In the genomic region with DNA sequence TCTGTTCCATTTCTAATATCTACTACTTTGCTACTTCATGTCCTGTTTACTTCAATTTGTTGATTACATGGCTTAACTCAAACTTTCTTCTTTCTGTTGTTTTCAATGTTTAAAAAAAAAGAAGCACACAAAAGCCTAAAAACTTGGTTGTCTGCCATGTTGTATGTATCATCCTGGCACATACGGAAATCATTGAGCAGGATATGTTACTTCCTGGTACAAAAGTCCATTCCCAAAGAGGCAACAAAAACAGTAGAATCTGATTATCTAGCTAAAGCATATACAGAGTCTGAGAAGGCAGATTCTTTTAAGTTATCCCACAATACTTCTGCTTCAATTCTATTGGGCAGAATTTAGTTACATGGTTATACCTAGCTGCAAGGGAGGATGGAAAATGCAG, we compare ENCODE assay signal across 16 cellular contexts. TPM values are rescaled to one million over a fixed set of nuclear protein-coding genes. Genes with fewer than 3 reads are reported as not detected.
DNase-seq lines count a peak whose midpoint lies in the region; ATAC-seq and TF ChIP-seq lines count a peak whose summit lies in the region.
"Had no signal": no experiment of that assay in that cellular context is flagged by ENCODE, and none has a peak within 500 bp of the region (broad histone marks: within the 10 kb centered on the region; RNA-seq: fewer than 3 reads in every experiment).

No MANE protein-coding gene starts in this region.

- H3K27me3 Mint-ChIP-seq in activated T-cell treated with anti-CD3 and anti-CD28 coated beads, Interleukin-2, amount 50 U/mL, for 4 hours (ENCODE audit: low read depth) = peaks cover 22% of the 10 kb centered on the region

- H3K4me3 ChIP-seq in cardiac fibroblast (replicated peaks in 1 of 2; ENCODE audit: low read depth in 2 of 2, low read length in 2 of 2) (no peak overlapping the region), fibroblast of the aortic adventitia (ENCODE audit: low read depth, low read length) (no peak overlapping the region), mucosa of descending colon (no peak overlapping the region), coronary artery (no peak overlapping the region)
- H3K4me3 ChIP-seq: PC-9 had no signal

- no peak overlapping the region for H3K4me3 Mint-ChIP-seq in activated T-cell treated with anti-CD3 and anti-CD28 coated beads, Interleukin-2, amount 50 U/mL, for 4 hours
- H3K4me3 Mint-ChIP-seq: CD14-positive monocyte, H9 had no signal

- intact Hi-C loops in mucosa of descending colon (cut with DNase I, micrococcal nuclease) = no loop called here

- TF ChIP-seq CTCF in cardiac fibroblast (IDR thresholded peaks at IDR 0.05; ENCODE audit: low read depth, low read length) (no peak), fibroblast of the aortic adventitia (IDR thresholded peaks at IDR 0.05; ENCODE audit: insufficient read depth, low read length) (no peak), mucosa of descending colon (IDR thresholded peaks at IDR 0.05) (no peak), coronary artery (IDR thresholded peaks at IDR 0.05) (no peak)

- no peaks in the 10 kb centered on the region for H3K36me3 Mint-ChIP-seq in activated T-cell treated with anti-CD3 and anti-CD28 coated beads, Interleukin-2, amount 50 U/mL, for 4 hours (ENCODE audit: insufficient read depth)
- H3K36me3 Mint-ChIP-seq: CD14-positive monocyte had no signal

- no peak overlapping the region for H3K27ac ChIP-seq in coronary artery
- H3K27ac ChIP-seq: PC-9 had no signal

- no peaks in the 10 kb centered on the region for H3K36me3 ChIP-seq in mucosa of descending colon (ENCODE audit: low read depth)

- no peaks in the 10 kb centered on the region for H3K9me3 Mint-ChIP-seq in activated T-cell treated with anti-CD3 and anti-CD28 coated beads, Interleukin-2, amount 50 U/mL, for 4 hours
- H3K9me3 Mint-ChIP-seq: CD14-positive monocyte, H9 had no signal

- H3K9me3 ChIP-seq in mucosa of descending colon = no peaks in the 10 kb centered on the region

- DNase-seq in EH (ENCODE audit: low read depth) (peak; percentile 41), cardiac fibroblast (ENCODE audit: low read depth in 2 of 2) (peak; percentile 62 to 72), fibroblast of the aortic adventitia (ENCODE audit: low read depth) (peak; percentile 69), mucosa of descending colon (no peak), SIG-M5 treated with dmso at 0.1 percent for 504 hours (lab: John Stamatoyannopoulos, UW; ENCODE audit: unreplicated experiment) (no peak), coronary artery (ENCODE audit: low spot score) (no peak)
- DNase-seq in activated T-cell treated with anti-CD3 and anti-CD28 coated beads, Interleukin-2, amount 50 U/mL, for 4 hours = no peak
- DNase-seq: COR-L47, DMS153, H9, NCI-H1694, NCI-H345, NCI-H748 treated with DMSO at 0.1 percent for 48 hours, PC-9 had no signal

- ATAC-seq in mucosa of descending colon (peak; percentile 89), HG03439 (IDR thresholded peaks at IDR 0.05; ENCODE audit: unreplicated experiment) (no peak)
- no peak for ATAC-seq in activated T-cell treated with anti-CD3 and anti-CD28 coated beads, Interleukin-2, amount 50 U/mL, for 4 hours

- H3K4me1 ChIP-seq in mucosa of descending colon (ENCODE audit: low read depth) = peaks cover 6% of the 10 kb centered on the region

- peaks cover 6% of the 10 kb centered on the region for H3K4me1 Mint-ChIP-seq in activated T-cell treated with anti-CD3 and anti-CD28 coated beads, Interleukin-2, amount 50 U/mL, for 4 hours (ENCODE audit: low read depth)

RNA-seq across cellular contexts. Expression of gene COL12A1, which starts 14.5 kb away (rescaled TPM):
- total RNA-seq in fibroblast of the aortic adventitia (ENCODE audit: low replicate concordance) (139 and 342 TPM in 2 replicates), mucosa of descending colon (10 to 100 TPM in 2 of 3 donors, 1 to 10 TPM in 1; 6.1 to 80.9 (median 15.7) TPM)
- total RNA-seq in activated T-cell treated with anti-CD3 and anti-CD28 coated beads, Interleukin-2, amount 50 U/mL, for 4 hours = under 1 TPM; 0.29 to 0.40 (median 0.30) TPM

RNA-seq across cellular contexts. Expression of gene COX7A2, which starts 23.2 kb away (rescaled TPM):
- 34.1 and 197 TPM in 2 replicates for total RNA-seq in fibroblast of the aortic adventitia (ENCODE audit: low replicate concordance)
- 100 to 1,000 TPM; 493 to 721 (median 652) TPM for total RNA-seq in mucosa of descending colon
- 100 to 1,000 TPM; 469 to 506 (median 486) TPM for total RNA-seq in activated T-cell treated with anti-CD3 and anti-CD28 coated beads, Interleukin-2, amount 50 U/mL, for 4 hours

Comparison
In these comparisons a context has a peak if more than half of its experiments do, and no peak if none do; other contexts are left out.
1. DNase-seq: peak in EH (single experiment), cardiac fibroblast (2 of 2) and fibroblast of the aortic adventitia (single experiment); none in mucosa of descending colon (0 of 3), SIG-M5 treated with dmso at 0.1 percent for 504 hours (single experiment), coronary artery (single experiment) and activated T-cell treated with anti-CD3 and anti-CD28 coated beads, Interleukin-2, amount 50 U/mL, for 4 hours (single experiment).
2. RNA of gene COL12A1, which starts 14.5 kb away (total RNA-seq): 139 to 342 TPM in fibroblast of the aortic adventitia and 6.1 to 80.9 TPM in mucosa of descending colon; 0.29 to 0.40 TPM in activated T-cell treated with anti-CD3 and anti-CD28 coated beads, Interleukin-2, amount 50 U/mL, for 4 hours; every median in the first group is over 4 times any median in the second.